In genomic region chr20:44429017-44429339, GRCh38 we compare ENCODE assay signal across 22 cellular contexts.
"Had no signal": no experiment of that assay in that cellular context is flagged by ENCODE, and none has a peak within 500 bp of the region (broad histone marks: within the 10 kb centered on the region; RNA-seq: fewer than 3 reads in every experiment).

No MANE protein-coding gene starts in this region.

- H3K27ac Mint-ChIP-seq: immature natural killer cell; naive thymus-derived CD8-positive, alpha-beta T cell; progenitor cell of endocrine pancreas; stimulated activated effector memory CD8-positive, alpha-beta T cell treated with anti-CD3 and anti-CD28 coated beads, Interleukin-12 subunit alpha, Interleukin-12 subunit beta, amount 100 ng/mL, for 72 hours; stimulated activated naive CD8-positive, alpha-beta T cell treated with anti-CD3 and anti-CD28 coated beads, Interleukin-15, Interleukin-2, amounts not matched to agents 100 ng/mL and 50 ng/mL, for 24 hours; type B pancreatic cell had no signal

- H3K9me3 Mint-ChIP-seq: immature natural killer cell; naive thymus-derived CD8-positive, alpha-beta T cell; stimulated activated effector memory CD8-positive, alpha-beta T cell treated with anti-CD3 and anti-CD28 coated beads, Interleukin-12 subunit alpha, Interleukin-12 subunit beta, amount 100 ng/mL, for 72 hours; stimulated activated naive CD8-positive, alpha-beta T cell treated with anti-CD3 and anti-CD28 coated beads, Interleukin-15, Interleukin-2, amounts not matched to agents 100 ng/mL and 50 ng/mL, for 24 hours; type B pancreatic cell had no signal

- H3K27me3 ChIP-seq: ovary, right atrium auricular region had no signal

- H3K27ac ChIP-seq: left lung, lower lobe of right lung, ovary, right atrium auricular region, spleen, suprapubic skin, tibial nerve, uterus had no signal

- DNase-seq: hypothalamus; immature natural killer cell; kidney; left colon; left lung; lower lobe of right lung; mesenchymal stem cell; naive thymus-derived CD8-positive, alpha-beta T cell; ovary; small intestine; spleen; stimulated activated CD4-positive, alpha-beta T cell treated with anti-CD3 and anti-CD28 coated beads, Interleukin-4, amount 100 ng/mL, for 24 hours; stimulated activated naive CD4-positive, alpha-beta T cell; uterus had no signal

- H3K4me1 Mint-ChIP-seq: immature natural killer cell; naive thymus-derived CD8-positive, alpha-beta T cell; stimulated activated effector memory CD8-positive, alpha-beta T cell treated with anti-CD3 and anti-CD28 coated beads, Interleukin-12 subunit alpha, Interleukin-12 subunit beta, amount 100 ng/mL, for 72 hours had no signal

- H3K36me3 ChIP-seq: left lung, lower lobe of right lung, ovary, right atrium auricular region, spleen, suprapubic skin, tibial nerve, uterus had no signal

- H3K9me3 ChIP-seq: left lung, lower lobe of right lung, ovary, right atrium auricular region, spleen, suprapubic skin, tibial nerve, uterus had no signal

- ATAC-seq: left colon; left lung; lower lobe of right lung; naive thymus-derived CD8-positive, alpha-beta T cell; sciatic nerve; stimulated activated effector memory CD8-positive, alpha-beta T cell treated with anti-CD3 and anti-CD28 coated beads, Interleukin-12 subunit alpha, Interleukin-12 subunit beta, amount 100 ng/mL, for 72 hours had no signal

- H3K4me1 ChIP-seq: left lung, lower lobe of right lung, right atrium auricular region, spleen, suprapubic skin, tibial nerve, uterus had no signal

- H3K27me3 Mint-ChIP-seq: progenitor cell of endocrine pancreas had no signal

- H3K36me3 Mint-ChIP-seq: immature natural killer cell; naive thymus-derived CD8-positive, alpha-beta T cell; stimulated activated effector memory CD8-positive, alpha-beta T cell treated with anti-CD3 and anti-CD28 coated beads, Interleukin-12 subunit alpha, Interleukin-12 subunit beta, amount 100 ng/mL, for 72 hours; type B pancreatic cell had no signal

- H3K4me3 Mint-ChIP-seq: immature natural killer cell; naive thymus-derived CD8-positive, alpha-beta T cell; stimulated activated effector memory CD8-positive, alpha-beta T cell treated with anti-CD3 and anti-CD28 coated beads, Interleukin-12 subunit alpha, Interleukin-12 subunit beta, amount 100 ng/mL, for 72 hours; stimulated activated naive CD8-positive, alpha-beta T cell treated with anti-CD3 and anti-CD28 coated beads, Interleukin-15, Interleukin-2, amounts not matched to agents 100 ng/mL and 50 ng/mL, for 24 hours; type B pancreatic cell had no signal

- H3K4me3 ChIP-seq: left lung, lower lobe of right lung, ovary, right atrium auricular region, spleen, suprapubic skin, tibial nerve, uterus had no signal
